Comparison of ENCODE assay signal across 25 cellular contexts in genomic region chr1:225486856-225487255, GRCh38.
"Had no signal": no experiment of that assay in that cellular context is flagged by ENCODE, and none has a peak within 500 bp of the region (broad histone marks: within the 10 kb centered on the region; RNA-seq: fewer than 3 reads in every experiment).

No MANE protein-coding gene starts in this region.

- H3K4me1 Mint-ChIP-seq: immature natural killer cell; natural killer cell; stimulated activated naive CD8-positive, alpha-beta T cell treated with anti-CD3 and anti-CD28 coated beads, Interleukin-15, amount 100 ng/mL, for 72 hours had no signal

- H3K27ac ChIP-seq: left lung, ovary, prostate gland, spleen, tibial nerve, uterus had no signal

- H3K27me3 ChIP-seq: ovary, spleen, tibial nerve, uterus had no signal

- H3K9me3 Mint-ChIP-seq: immature natural killer cell; mesothelial cell of epicardium; naive B cell; natural killer cell; stimulated activated memory B cell treated with anti-CD40 and anti-IgM and Interleukin-4, amounts not matched to agents 10 μg/mL and 1 μg/mL and 100 μg/mL, for 72 hours; stimulated activated naive CD8-positive, alpha-beta T cell treated with anti-CD3 and anti-CD28 coated beads, Interleukin-15, amount 100 ng/mL, for 72 hours; type B pancreatic cell had no signal

- H3K27ac Mint-ChIP-seq: immature natural killer cell; mesothelial cell of epicardium; natural killer cell; stimulated activated memory B cell treated with anti-CD40 and anti-IgM and Interleukin-4, amounts not matched to agents 10 μg/mL and 1 μg/mL and 100 μg/mL, for 72 hours; stimulated activated naive CD8-positive, alpha-beta T cell treated with anti-CD3 and anti-CD28 coated beads, Interleukin-15, amount 100 ng/mL, for 72 hours; type B pancreatic cell had no signal

- H3K27me3 Mint-ChIP-seq: naive B cell; stimulated activated naive CD8-positive, alpha-beta T cell treated with anti-CD3 and anti-CD28 coated beads, Interleukin-15, amount 100 ng/mL, for 72 hours; type B pancreatic cell had no signal

- ATAC-seq: left lung; natural killer cell; right cardiac atrium; sciatic nerve; stimulated activated memory B cell treated with anti-CD40 and anti-IgM and Interleukin-4, amounts not matched to agents 10 μg/mL and 1 μg/mL and 100 μg/mL, for 72 hours; stimulated activated naive CD8-positive, alpha-beta T cell treated with anti-CD3 and anti-CD28 coated beads, Interleukin-15, amount 100 ng/mL, for 72 hours had no signal

- H3K36me3 Mint-ChIP-seq: naive B cell; natural killer cell; stimulated activated memory B cell treated with anti-CD40 and anti-IgM and Interleukin-4, amounts not matched to agents 10 μg/mL and 1 μg/mL and 100 μg/mL, for 72 hours; type B pancreatic cell had no signal

- DNase-seq: hypothalamus; immature natural killer cell; kidney; left lung; mesendoderm; naive B cell; natural killer cell; retina; right cardiac atrium; small intestine; spleen; stimulated activated CD4-positive, alpha-beta T cell treated with anti-CD3 and anti-CD28 coated beads, Interleukin-2, amount 100 ng/mL, for 48 hours; stimulated activated CD4-positive, alpha-beta T cell treated with anti-CD3 and anti-CD28 coated beads, Interleukin-4, amount 100 ng/mL, for 4 hours; stimulated activated CD8-positive, alpha-beta memory T cell treated with anti-CD3 and anti-CD28 coated beads, Interleukin-4, amount 100 ng/mL, for 48 hours; stimulated activated naive CD4-positive, alpha-beta T cell treated with Interleukin-2 at 50 U/mL for 16 hours; stimulated activated naive CD8-positive, alpha-beta T cell treated with anti-CD3 and anti-CD28 coated beads, Interleukin-15, amount 100 ng/mL, for 72 hours; substantia nigra; uterus had no signal

- H3K4me1 ChIP-seq: left lung, prostate gland, uterus had no signal

- H3K4me3 Mint-ChIP-seq: immature natural killer cell; mesothelial cell of epicardium; naive B cell; natural killer cell; stimulated activated memory B cell treated with anti-CD40 and anti-IgM and Interleukin-4, amounts not matched to agents 10 μg/mL and 1 μg/mL and 100 μg/mL, for 72 hours; stimulated activated naive CD8-positive, alpha-beta T cell treated with anti-CD3 and anti-CD28 coated beads, Interleukin-15, amount 100 ng/mL, for 72 hours; type B pancreatic cell had no signal

- H3K9me3 ChIP-seq: left lung, ovary, prostate gland, spleen, tibial nerve, uterus had no signal
